ENCODE assay signal across 9 cellular contexts in the genomic region with DNA sequence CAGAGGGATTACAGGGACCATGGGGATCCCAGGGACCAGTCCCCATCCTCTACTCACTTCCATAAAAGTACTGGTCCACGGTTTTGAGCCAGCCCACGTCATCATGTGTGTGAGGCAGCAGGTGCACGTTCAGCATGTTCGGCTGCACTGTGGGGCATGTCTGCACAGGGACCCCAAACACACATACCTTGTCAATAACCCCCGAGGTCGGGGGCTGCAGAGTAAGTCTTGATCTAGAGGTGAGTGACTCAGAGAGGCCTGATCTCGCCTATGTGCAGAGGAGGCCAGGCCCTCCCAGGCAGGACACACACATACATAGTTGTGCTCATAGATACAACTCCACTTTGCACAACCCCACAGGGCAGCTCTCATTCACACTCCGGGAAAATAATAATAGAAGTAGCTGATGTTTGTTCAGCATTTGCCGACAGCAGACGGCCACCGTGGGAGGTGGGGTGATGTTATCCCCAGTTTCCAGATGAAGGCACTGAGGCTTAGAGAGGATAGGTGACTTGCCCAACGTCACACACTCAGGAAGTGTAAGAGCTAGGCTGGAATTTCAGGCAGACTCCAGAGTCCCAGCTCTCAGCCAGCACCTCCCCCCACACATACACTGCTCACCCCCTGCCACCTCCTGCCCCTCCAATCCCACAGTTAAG. TPM values are rescaled to one million over a fixed set of nuclear protein-coding genes. Genes with fewer than 3 reads are reported as not detected.
DNase-seq lines count a peak whose midpoint lies in the region; ATAC-seq and TF ChIP-seq lines count a peak whose summit lies in the region.
"Had no signal": no experiment of that assay in that cellular context is flagged by ENCODE, and none has a peak within 500 bp of the region (broad histone marks: within the 10 kb centered on the region; RNA-seq: fewer than 3 reads in every experiment).

No MANE protein-coding gene starts in this region.

- no peak for TF ChIP-seq CTCF in suprapubic skin (IDR thresholded peaks at IDR 0.05)

- ATAC-seq in activated T-helper 17 cell treated with anti-CD3 and anti-CD28 coated beads, Interleukin-2, amount 50 U/mL, for 72 hours (replicated peaks): peak; percentile 37
- no peak for ATAC-seq in GM19395 (IDR thresholded peaks at IDR 0.05; ENCODE audit: unreplicated experiment)
- ATAC-seq in HG02885 (IDR thresholded peaks at IDR 0.05; ENCODE audit: poor library complexity, unreplicated experiment): no peak

- peak overlapping the region; percentile 69 for H3K27ac ChIP-seq in suprapubic skin

- H3K27me3 ChIP-seq in suprapubic skin: no peaks in the 10 kb centered on the region

- H3K27ac Mint-ChIP-seq in activated T-helper 17 cell treated with anti-CD3 and anti-CD28 coated beads, Interleukin-2, amount 50 U/mL, for 72 hours: peak overlapping the region; percentile 90
- peak overlapping the region; percentile 89 to 97 (median 95) for H3K27ac Mint-ChIP-seq in immature natural killer cell

- H3K4me3 ChIP-seq in suprapubic skin: peak overlapping the region; percentile 83

- H3K36me3 Mint-ChIP-seq in activated T-helper 17 cell treated with anti-CD3 and anti-CD28 coated beads, Interleukin-2, amount 50 U/mL, for 72 hours (ENCODE audit: low read depth): peaks cover 98% of the 10 kb centered on the region
- H3K36me3 Mint-ChIP-seq in immature natural killer cell: peaks cover 0 to 11% (median 5%) of the 10 kb centered on the region in 3 donors

- TF ChIP-seq EP300 in suprapubic skin (IDR thresholded peaks at IDR 0.05): no peak

- H3K9me3 Mint-ChIP-seq in activated T-helper 17 cell treated with anti-CD3 and anti-CD28 coated beads, Interleukin-2, amount 50 U/mL, for 72 hours: no peaks in the 10 kb centered on the region
- H3K9me3 Mint-ChIP-seq in immature natural killer cell: no peaks in the 10 kb centered on the region

- H3K4me1 ChIP-seq in suprapubic skin: peaks cover 43% of the 10 kb centered on the region

- H3K4me3 Mint-ChIP-seq in activated T-helper 17 cell treated with anti-CD3 and anti-CD28 coated beads, Interleukin-2, amount 50 U/mL, for 72 hours: peak overlapping the region; percentile 92
- peak overlapping the region; percentile 90 to 99 (median 98) for H3K4me3 Mint-ChIP-seq in immature natural killer cell

- DNase-seq in activated T-cell treated with anti-CD3 and anti-CD28 coated beads, Interleukin-2, amount 50 U/mL, for 1 hour: peak; percentile 29
- DNase-seq in activated T-cell treated with anti-CD3 and anti-CD28 coated beads for 4 hours: no peak
- no peak for DNase-seq in immature natural killer cell
- peak in 1 of 2 donors; percentile 60 for DNase-seq in suprapubic skin (ENCODE audit: low spot score in 2 of 2)
- no peak for DNase-seq in cerebellar cortex (ENCODE audit: low spot score)

- no peaks in the 10 kb centered on the region for H3K9me3 ChIP-seq in suprapubic skin

- H3K36me3 ChIP-seq in suprapubic skin: peaks cover 48% of the 10 kb centered on the region

- TF ChIP-seq POLR2A in suprapubic skin (IDR thresholded peaks at IDR 0.05): no peak

- WGBS in suprapubic skin: 44% methylated on average over 8 of the region's 12 CpGs

- no peaks in the 10 kb centered on the region for H3K27me3 Mint-ChIP-seq in activated T-helper 17 cell treated with anti-CD3 and anti-CD28 coated beads, Interleukin-2, amount 50 U/mL, for 72 hours
- H3K27me3 Mint-ChIP-seq in immature natural killer cell (ENCODE audit: low read depth in 3 of 3): peaks cover 7 to 14% (median 8%) of the 10 kb centered on the region in 3 donors

- no peaks in the 10 kb centered on the region for H3K4me1 Mint-ChIP-seq in activated T-helper 17 cell treated with anti-CD3 and anti-CD28 coated beads, Interleukin-2, amount 50 U/mL, for 72 hours
- peaks cover 53 to 54% of the 10 kb centered on the region in 2 donors for H3K4me1 Mint-ChIP-seq in immature natural killer cell

RNA-seq across cellular contexts. Expression of a gene that starts 0.8 kb away (rescaled TPM):
- 100 to 1,000 TPM; 199 to 247 TPM for total RNA-seq in activated T-helper 17 cell treated with anti-CD3 and anti-CD28 coated beads, Interleukin-2, amount 50 U/mL, for 72 hours
- 10 to 100 TPM; 25.3 to 44.4 (median 27.2) TPM for polyA plus RNA-seq in immature natural killer cell
- total RNA-seq in suprapubic skin: 10 to 100 TPM; 42.6 to 94.1 (median 78.9) TPM

RNA-seq across cellular contexts. Expression of a gene that starts 0.8 kb away (rescaled TPM):
- 10 to 100 TPM; 17.7 to 30.4 TPM for total RNA-seq in activated T-helper 17 cell treated with anti-CD3 and anti-CD28 coated beads, Interleukin-2, amount 50 U/mL, for 72 hours
- polyA plus RNA-seq in immature natural killer cell: 10 to 100 TPM; 19.9 to 30.1 (median 23.2) TPM
- total RNA-seq in suprapubic skin: 10 to 100 TPM in 3 of 4 donors, 1 to 10 TPM in 1; 9.8 to 21.9 (median 17.2) TPM

RNA-seq across cellular contexts. Expression of a gene that starts 15.9 kb away (rescaled TPM):
- 100 to 1,000 TPM; 125 to 167 TPM for total RNA-seq in activated T-helper 17 cell treated with anti-CD3 and anti-CD28 coated beads, Interleukin-2, amount 50 U/mL, for 72 hours
- 10 to 100 TPM; 70.8 to 76.0 (median 74.4) TPM for polyA plus RNA-seq in immature natural killer cell
- total RNA-seq in suprapubic skin: 100 to 1,000 TPM; 108 to 265 (median 136) TPM

RNA-seq across cellular contexts. Expression of a gene that starts 22.0 kb away (rescaled TPM):
- total RNA-seq in activated T-helper 17 cell treated with anti-CD3 and anti-CD28 coated beads, Interleukin-2, amount 50 U/mL, for 72 hours: not detected
- polyA plus RNA-seq in immature natural killer cell: not detected
- total RNA-seq in suprapubic skin: not detected
- total RNA-seq: dermis microvascular lymphatic vessel endothelial cell had no signal

RNA-seq across cellular contexts. Expression of a gene that starts 30.7 kb away (rescaled TPM):
- 1 to 10 TPM; 4.7 to 9.9 TPM for total RNA-seq in activated T-helper 17 cell treated with anti-CD3 and anti-CD28 coated beads, Interleukin-2, amount 50 U/mL, for 72 hours
- polyA plus RNA-seq in immature natural killer cell: 1 to 10 TPM; 6.4 to 8.2 (median 8.0) TPM
- total RNA-seq in suprapubic skin: 10 to 100 TPM in 3 of 4 donors, 1 to 10 TPM in 1; 9.7 to 13.7 (median 12.3) TPM
